Comparison of ENCODE assay signal across 1 cellular context in the genomic region with DNA sequence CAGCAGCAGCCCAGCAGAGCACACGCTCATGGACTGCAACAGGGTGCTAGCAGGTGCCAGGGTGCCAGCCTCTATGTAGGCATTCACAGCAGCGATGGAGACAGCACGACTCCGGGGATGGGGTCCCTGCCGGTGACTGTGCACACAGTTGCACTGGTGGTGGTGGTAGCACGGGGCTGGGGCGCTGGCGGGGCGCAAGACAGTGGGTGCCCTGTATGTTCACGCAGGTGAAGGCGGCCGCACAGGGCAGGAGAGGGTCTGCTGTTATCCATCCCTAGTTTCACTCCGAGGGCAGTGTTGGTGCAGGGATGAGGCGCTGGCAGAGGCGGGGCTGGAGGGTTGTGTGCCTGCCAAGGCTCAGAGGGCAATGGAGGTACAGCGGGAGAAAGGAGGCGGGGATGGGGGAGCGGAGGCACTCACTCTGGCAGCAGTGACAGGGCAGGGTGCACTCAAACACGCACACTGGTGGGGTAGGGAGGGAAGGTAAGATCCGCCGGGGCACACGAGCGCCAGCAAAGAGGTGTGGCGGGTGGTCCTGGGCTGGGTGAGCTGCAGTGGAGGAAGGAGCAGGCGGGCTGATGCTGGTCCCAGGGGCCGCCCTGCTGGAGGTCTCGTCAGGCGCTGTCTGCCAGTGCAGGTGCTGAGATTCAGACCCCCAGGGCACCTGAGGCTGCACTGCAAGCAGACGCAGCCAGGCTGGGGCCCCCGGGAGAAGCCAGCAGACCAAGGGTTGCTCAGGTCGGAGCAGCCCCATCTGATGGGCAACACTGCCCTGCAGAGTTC.
TF ChIP-seq lines count a peak whose summit lies in the region.

No MANE protein-coding gene starts in this region.

TF ChIP-seq in GM23338, 12 proteins besides CTCF, POLR2A, EP300 and RAD21:
- TF ChIP-seq NANOG (IDR thresholded peaks at IDR 0.05; ENCODE audit: borderline replicate concordance) (no peak), JUNB (IDR thresholded peaks at IDR 0.05; ENCODE audit: unreplicated experiment) (no peak), POLR2AphosphoS5 (IDR thresholded peaks at IDR 0.05; ENCODE audit: low read depth) (no peak), ZNF114 (CRISPR knock-in tag; IDR thresholded peaks at IDR 0.05) (no peak), ZNF331 (CRISPR knock-in tag; IDR thresholded peaks at IDR 0.05; ENCODE audit: low read depth) (no peak), STAT1 (IDR thresholded peaks at IDR 0.05; ENCODE audit: unreplicated experiment) (no peak), EZH2phosphoT487 (IDR thresholded peaks at IDR 0.05; ENCODE audit: unreplicated experiment) (no peak)
- TF ChIP-seq, protein P1, sequence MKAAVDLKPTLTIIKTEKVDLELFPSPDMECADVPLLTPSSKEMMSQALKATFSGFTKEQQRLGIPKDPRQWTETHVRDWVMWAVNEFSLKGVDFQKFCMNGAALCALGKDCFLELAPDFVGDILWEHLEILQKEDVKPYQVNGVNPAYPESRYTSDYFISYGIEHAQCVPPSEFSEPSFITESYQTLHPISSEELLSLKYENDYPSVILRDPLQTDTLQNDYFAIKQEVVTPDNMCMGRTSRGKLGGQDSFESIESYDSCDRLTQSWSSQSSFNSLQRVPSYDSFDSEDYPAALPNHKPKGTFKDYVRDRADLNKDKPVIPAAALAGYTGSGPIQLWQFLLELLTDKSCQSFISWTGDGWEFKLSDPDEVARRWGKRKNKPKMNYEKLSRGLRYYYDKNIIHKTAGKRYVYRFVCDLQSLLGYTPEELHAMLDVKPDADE (IDR thresholded peaks at IDR 0.05) = no peak
